In genomic region chr3:52533623-52534280, GRCh38 we compare ENCODE assay signal across 1 cellular context.
TF ChIP-seq lines count a peak whose summit lies in the region.

Gene NT5DC2 (minus strand): TSS chr3:52533857. CDS start chr3:52533737, 120 bp downstream.

TF ChIP-seq in H1, 55 proteins besides CTCF, POLR2A, EP300 and RAD21:
- TF ChIP-seq TAF1 (IDR thresholded peaks at IDR 0.05; ENCODE audit: low read depth, low read length): 0 out of 2 replicates have a peak, but pooled peaks have one; percentile 53
- no peak for TF ChIP-seq SRF (IDR thresholded peaks at IDR 0.05; ENCODE audit: low read depth, low read length)
- no peak for TF ChIP-seq E2F6 (IDR thresholded peaks at IDR 0.05)
- peak; percentile 62; the same call in 1 of the 2 replicates for TF ChIP-seq YY1 (IDR thresholded peaks at IDR 0.05; ENCODE audit: low read depth, low read length)
- TF ChIP-seq TAF7 (optimal IDR thresholded peaks at IDR 0.05; ENCODE audit: borderline replicate concordance, low read depth, low read length): no peak
- peak; percentile 21 for TF ChIP-seq KDM4A (IDR thresholded peaks at IDR 0.05; ENCODE audit: low read depth, low read length, severe bottlenecking)
- peak; percentile 5; the same call in 1 of the 2 replicates for TF ChIP-seq PHF8 (conservative IDR thresholded peaks at IDR 0.05; ENCODE audit: low read depth, low read length)
TF ChIP-seq in H1: peak in this region for 4.
